In genomic region chr17:4786111-4786491, GRCh38 we compare ENCODE assay signal across 10 cellular contexts. TPM values are rescaled to one million over a fixed set of nuclear protein-coding genes. Genes with fewer than 3 reads are reported as not detected.
A peak's percentile ranks its signal among the peaks of the same experiment; 100 is the strongest.
DNase-seq lines count a peak whose midpoint lies in the region; ATAC-seq and TF ChIP-seq lines count a peak whose summit lies in the region.
"Had no signal": no experiment of that assay in that cellular context is flagged by ENCODE, and none has a peak within 500 bp of the region (broad histone marks: within the 10 kb centered on the region; RNA-seq: fewer than 3 reads in every experiment).

VMO1 (minus strand) TSS chr17:4786364; CDS start chr17:4786352, 12 bp downstream.

- H3K27ac Mint-ChIP-seq in HFFc6, result no peak within 1 kb of the TSS
- no peak within 1 kb of the TSS for H3K27ac Mint-ChIP-seq in naive thymus-derived CD4-positive, alpha-beta T cell

- ATAC-seq in naive thymus-derived CD4-positive, alpha-beta T cell, result no peak
- ATAC-seq in HG03378 (IDR thresholded peaks at IDR 0.05; ENCODE audit: unreplicated experiment), result no peak
- no peak for ATAC-seq in HG03460 (IDR thresholded peaks at IDR 0.05; ENCODE audit: unreplicated experiment)

- peaks cover 6% of the 10 kb centered on the region; the same call in 1 of the 2 replicates for H3K9me3 ChIP-seq in AG04450 (ENCODE audit: control insufficient read depth, insufficient read depth, low read length)
- H3K9me3 ChIP-seq in naive thymus-derived CD4-positive, alpha-beta T cell (ENCODE audit: control insufficient read depth in 2 of 3, low read length in 3 of 3), result no peaks in the 10 kb centered on the region
- H3K9me3 ChIP-seq: adrenal gland had no signal

- POLR2A ChIA-PET in AG04450 (lab: Yijun Ruan, JAX), result interaction anchor here (0.5 to 0.7 kb wide), 2 partner anchors 76 to 243 kb away, joined by 3 to 9 read pairs; partner anchors contain the start of gene ARRB2
- POLR2A ChIA-PET in naive thymus-derived CD4-positive, alpha-beta T cell (lab: Charles Lee), result no interaction called here

- no peak within 1 kb of the TSS for H3K27ac ChIP-seq in AG04450 (ENCODE audit: low read depth, low read length)
- peak within 1 kb of the TSS in 19 of 59 donors; percentile 0 to 74 (median 45) for H3K27ac ChIP-seq in dorsolateral prefrontal cortex
- H3K27ac ChIP-seq in naive thymus-derived CD4-positive, alpha-beta T cell (ENCODE audit: low read depth, low read length), result no peak within 1 kb of the TSS

- peaks cover 25% of the 10 kb centered on the region for H3K27me3 Mint-ChIP-seq in HFFc6 (ENCODE audit: insufficient read depth)
- peaks cover 48 to 72% (median 56%) of the 10 kb centered on the region in 5 donors for H3K27me3 Mint-ChIP-seq in naive thymus-derived CD4-positive, alpha-beta T cell

- H3K4me3 ChIP-seq in AG04450 (ENCODE audit: low read depth, low read length) (peak within 1 kb of the TSS; percentile 22), dorsolateral prefrontal cortex (peak within 1 kb of the TSS in 58 of 59 donors; percentile 11 to 59 (median 42))
- no peak within 1 kb of the TSS for H3K4me3 ChIP-seq in naive thymus-derived CD4-positive, alpha-beta T cell (ENCODE audit: low read length)

- intact Hi-C loops in dorsolateral prefrontal cortex (cut with DNase I), result loop anchor here (2.0 to 5.0 kb wide), 4 partner anchors 51 to 103 kb away; partner anchors contain the start of genes ARRB2 (in 1 of the 2) and MED11 (in 1 of the 2)
- intact Hi-C loops in naive thymus-derived CD4-positive, alpha-beta T cell (cut with micrococcal nuclease), result loop anchor here in 1 of 2 donors (5.0 kb wide), 1 partner anchor 116 kb away; the partner anchor contains the start of gene CHRNE

- H3K4me3 Mint-ChIP-seq in HFFc6, result peak within 1 kb of the TSS; percentile 85
- peak within 1 kb of the TSS; percentile 44 to 74 (median 65) for H3K4me3 Mint-ChIP-seq in naive thymus-derived CD4-positive, alpha-beta T cell

- CTCF ChIA-PET in AG04450 (lab: Charles Lee), result interaction anchor here (0.6 to 5.7 kb wide), 4 partner anchors 52 to 116 kb away, joined by 3 to 46 read pairs (median 6); partner anchors contain the start of gene CHRNE
- CTCF ChIA-PET in naive thymus-derived CD4-positive, alpha-beta T cell (lab: Charles Lee), result interaction anchor here (1.4 kb wide), 1 partner anchor 9 kb away, joined by 3 read pairs; no protein-coding TSS in a partner anchor

- H3K4me1 ChIP-seq in naive thymus-derived CD4-positive, alpha-beta T cell (ENCODE audit: control insufficient read depth in 2 of 2, insufficient read depth in 2 of 2, low read length in 2 of 2), result peaks cover 15 to 20% of the 10 kb centered on the region in 2 donors

- TF ChIP-seq CTCF in AG04450 (IDR thresholded peaks at IDR 0.05; ENCODE audit: low read depth, low read length), result no peak
- TF ChIP-seq CTCF in HFFc6 (IDR thresholded peaks at IDR 0.05), result no peak
- TF ChIP-seq CTCF in dorsolateral prefrontal cortex (IDR thresholded peaks at IDR 0.05 in 54 of 56, conservative IDR thresholded peaks at IDR 0.05 in 2 of 56; ENCODE audit: low read depth in 1 of 56, partially characterized antibody in 56 of 56), result no peak

- no peak for DNase-seq in AG04450 (ENCODE audit: low read depth, low spot score)
- no peak for DNase-seq in HFFc6
- peak in 5 of 10 donors; percentile 17 to 52 (median 43) for DNase-seq in dorsolateral prefrontal cortex
- DNase-seq in naive thymus-derived CD4-positive, alpha-beta T cell, result no peak
- no peak for DNase-seq in activated effector memory CD4-positive, alpha-beta T cell treated with Interleukin-2 at 50 U/mL for 16 hours
- DNase-seq in OCI-M1 (lab: John Stamatoyannopoulos, UW), result no peak
- DNase-seq: NCI-H526 treated with DMSO at 0.1 percent for 48 hours had no signal

- peaks cover 31% of the 10 kb centered on the region for H3K4me1 Mint-ChIP-seq in HFFc6 (ENCODE audit: low read depth)
- H3K4me1 Mint-ChIP-seq in naive thymus-derived CD4-positive, alpha-beta T cell, result peaks cover 14 to 35% (median 19%) of the 10 kb centered on the region in 7 donors

- H3K9me3 Mint-ChIP-seq in HFFc6, result no peaks in the 10 kb centered on the region
- peaks cover 0 to 2% (median 0%) of the 10 kb centered on the region in 11 donors for H3K9me3 Mint-ChIP-seq in naive thymus-derived CD4-positive, alpha-beta T cell

- H3K36me3 Mint-ChIP-seq in HFFc6 (ENCODE audit: low read depth), result no peaks in the 10 kb centered on the region
- H3K36me3 Mint-ChIP-seq in naive thymus-derived CD4-positive, alpha-beta T cell, result peaks cover 0 to 4% (median 0%) of the 10 kb centered on the region in 5 donors

- H3K27me3 ChIP-seq in AG04450 (ENCODE audit: control insufficient read depth, insufficient read depth, low read length) (peaks cover 40% of the 10 kb centered on the region), dorsolateral prefrontal cortex (peaks cover 0 to 41% (median 9%) of the 10 kb centered on the region in 45 donors)
- H3K27me3 ChIP-seq in naive thymus-derived CD4-positive, alpha-beta T cell (ENCODE audit: control insufficient read depth in 2 of 2, insufficient read depth in 2 of 2, low read length in 2 of 2), result peaks cover 3 to 16% of the 10 kb centered on the region in 2 donors

- H3K36me3 ChIP-seq in naive thymus-derived CD4-positive, alpha-beta T cell (ENCODE audit: control insufficient read depth in 2 of 3, insufficient read depth in 3 of 3, low read length in 3 of 3), result no peaks in the 10 kb centered on the region
- H3K36me3 ChIP-seq: adrenal gland had no signal

RNA-seq across cellular contexts. Expression of gene VMO1, which starts in this region (rescaled TPM):
- 0.17 TPM in 1 of 2 replicates, not detected in the other for polyA plus RNA-seq in AG04450 (2011; rRNA removed)
- not detected in 2 replicates for polyA minus RNA-seq in AG04450 (2011; rRNA and poly(A)+ RNA removed)
- total RNA-seq in HFFc6 (2021; fragmentation: NEBNext Ultra II Directional; extraction: Animal tissue kit (Norgen Biotek cat#: 25700)), result under 1 TPM in 3 of 6 experiments, not detected in 3; 0.23 to 0.34 (median 0.31) TPM
- total RNA-seq in dorsolateral prefrontal cortex, result 1 to 10 TPM in 114 of 120 experiments, under 1 TPM in 4, not detected in 2; 0.64 to 8.1 (median 2.7) TPM
- 1 to 10 TPM in 1 of 5 experiments, under 1 TPM in 1, not detected in 3; 0.66 to 3.0 TPM for total RNA-seq in naive thymus-derived CD4-positive, alpha-beta T cell
- polyA plus RNA-seq in naive thymus-derived CD4-positive, alpha-beta T cell, result not detected
